8 cellular contexts compared by ENCODE assay signal in genomic region chr1:172359531-172359991, GRCh38.
DNase-seq lines count a peak whose midpoint lies in the region; ATAC-seq and TF ChIP-seq lines count a peak whose summit lies in the region.

No MANE protein-coding gene starts in this region.

- POLR2A ChIA-PET in CD4-positive, alpha-beta T cell (lab: Charles Lee): interaction anchor here (0.7 to 3.3 kb wide), 7 partner anchors 12 to 178 kb away, joined by 3 to 43 read pairs (median 6); no protein-coding TSS in a partner anchor

- H3K36me3 Mint-ChIP-seq in CD4-positive, alpha-beta T cell (ENCODE audit: low read depth): no peaks in the 10 kb centered on the region
- H3K36me3 Mint-ChIP-seq in memory B cell: no peaks in the 10 kb centered on the region
- H3K36me3 Mint-ChIP-seq in stimulated activated naive B cell treated with anti-CD40 and anti-IgM and Interleukin-4, amounts not matched to agents 10 μg/mL and 1 μg/mL and 100 μg/mL, for 72 hours: no peaks in the 10 kb centered on the region

- peaks cover 18% of the 10 kb centered on the region for H3K4me1 Mint-ChIP-seq in CD4-positive, alpha-beta T cell (ENCODE audit: low read depth)
- H3K4me1 Mint-ChIP-seq in memory B cell: peaks cover 47% of the 10 kb centered on the region
- H3K4me1 Mint-ChIP-seq in stimulated activated naive B cell treated with anti-CD40 and anti-IgM and Interleukin-4, amounts not matched to agents 10 μg/mL and 1 μg/mL and 100 μg/mL, for 72 hours: peaks cover 11 to 23% of the 10 kb centered on the region in 2 donors

- peaks cover 39 to 57% of the 10 kb centered on the region in 2 donors for H3K4me1 ChIP-seq in adrenal gland (replicated peaks in 1 of 2)

- TF ChIP-seq CTCF in CD4-positive, alpha-beta T cell (IDR thresholded peaks at IDR 0.05): no peak
- TF ChIP-seq CTCF in adrenal gland (IDR thresholded peaks at IDR 0.05): no peak

- intact Hi-C loops in CD4-positive, alpha-beta T cell (cut with DNase I, micrococcal nuclease): loop anchor here in 1 of 2 experiments (2.0 kb wide), 1 partner anchor 35 kb away; no protein-coding TSS in a partner anchor
- intact Hi-C loops in adrenal gland (cut with DNase I): no loop called here

- H3K4me3 ChIP-seq in adrenal gland: peak overlapping the region in 1 of 4 donors; percentile 9

- peak overlapping the region; percentile 64 for H3K27ac ChIP-seq in CD4-positive, alpha-beta T cell (ENCODE audit: low read depth, low read length)
- H3K27ac ChIP-seq in adrenal gland: peak overlapping the region in 4 of 5 donors; percentile 58 to 87 (median 83)

- H3K4me3 Mint-ChIP-seq in CD4-positive, alpha-beta T cell: no peak overlapping the region
- H3K4me3 Mint-ChIP-seq in memory B cell: no peak overlapping the region
- H3K4me3 Mint-ChIP-seq in stimulated activated naive B cell treated with anti-CD40 and anti-IgM and Interleukin-4, amounts not matched to agents 10 μg/mL and 1 μg/mL and 100 μg/mL, for 72 hours: no peak overlapping the region

- no peaks in the 10 kb centered on the region for H3K27me3 ChIP-seq in CD4-positive, alpha-beta T cell (ENCODE audit: control insufficient read depth, insufficient read depth, low read length)
- no peaks in the 10 kb centered on the region for H3K27me3 ChIP-seq in adrenal gland

- no peaks in the 10 kb centered on the region for H3K27me3 Mint-ChIP-seq in CD4-positive, alpha-beta T cell
- no peaks in the 10 kb centered on the region for H3K27me3 Mint-ChIP-seq in memory B cell
- no peaks in the 10 kb centered on the region for H3K27me3 Mint-ChIP-seq in stimulated activated naive B cell treated with anti-CD40 and anti-IgM and Interleukin-4, amounts not matched to agents 10 μg/mL and 1 μg/mL and 100 μg/mL, for 72 hours

- no peaks in the 10 kb centered on the region for H3K9me3 Mint-ChIP-seq in CD4-positive, alpha-beta T cell
- H3K9me3 Mint-ChIP-seq in memory B cell: no peaks in the 10 kb centered on the region
- no peaks in the 10 kb centered on the region for H3K9me3 Mint-ChIP-seq in stimulated activated naive B cell treated with anti-CD40 and anti-IgM and Interleukin-4, amounts not matched to agents 10 μg/mL and 1 μg/mL and 100 μg/mL, for 72 hours

- peak overlapping the region; percentile 91 for H3K27ac Mint-ChIP-seq in CD4-positive, alpha-beta T cell
- peak overlapping the region; percentile 88 for H3K27ac Mint-ChIP-seq in memory B cell
- no peak overlapping the region for H3K27ac Mint-ChIP-seq in stimulated activated naive B cell treated with anti-CD40 and anti-IgM and Interleukin-4, amounts not matched to agents 10 μg/mL and 1 μg/mL and 100 μg/mL, for 72 hours

- H3K9me3 ChIP-seq in CD4-positive, alpha-beta T cell (ENCODE audit: control insufficient read depth, low read length): no peaks in the 10 kb centered on the region
- no peaks in the 10 kb centered on the region for H3K9me3 ChIP-seq in adrenal gland (replicated peaks in 1 of 3)

- no peak for DNase-seq in CD4-positive, alpha-beta T cell
- peak; percentile 73 for DNase-seq in NCI-H1048 (lab: John Stamatoyannopoulos, UW)
- DNase-seq in adrenal gland: no peak
- DNase-seq in memory B cell (ENCODE audit: low spot score in 2 of 2): no peak
- DNase-seq in stimulated activated naive B cell treated with anti-CD40 and anti-IgM and Interleukin-4, amounts not matched to agents 10 μg/mL and 1 μg/mL and 100 μg/mL, for 72 hours: no peak
- no peak for DNase-seq in stimulated activated CD4-positive, alpha-beta T cell treated with anti-CD3 and anti-CD28 coated beads, Interleukin-15, amount 100 ng/mL, for 24 hours
- no peak for DNase-seq in Kasumi-1 (lab: John Stamatoyannopoulos, UW)

- H3K36me3 ChIP-seq in adrenal gland (replicated peaks in 1 of 2): no peaks in the 10 kb centered on the region

- TF ChIP-seq POLR2A in adrenal gland (IDR thresholded peaks at IDR 0.05): no peak

- WGBS in adrenal gland, 4 donors: 15 to 22% (median 19%) methylated on average over 3 of the region's 3 CpGs

- CTCF ChIA-PET in CD4-positive, alpha-beta T cell (lab: Charles Lee): interaction anchor here (0.9 to 1.9 kb wide), 9 partner anchors 9 to 70 kb away, joined by 3 to 12 read pairs (median 3); no protein-coding TSS in a partner anchor

- ATAC-seq in CD4-positive, alpha-beta T cell (ENCODE audit: poor library complexity): no peak
- ATAC-seq in memory B cell (ENCODE audit: low read depth): no peak
- ATAC-seq in stimulated activated naive B cell treated with anti-CD40 and anti-IgM and Interleukin-4, amounts not matched to agents 10 μg/mL and 1 μg/mL and 100 μg/mL, for 72 hours (replicated peaks): no peak
- ATAC-seq in GM19324 (IDR thresholded peaks at IDR 0.05; ENCODE audit: low FRiP score, unreplicated experiment): no peak
